Comparison of ENCODE assay signal across 10 cellular contexts in genomic region chr2:174610243-174610995, GRCh38. TPM values are rescaled to one million over a fixed set of nuclear protein-coding genes. Genes with fewer than 3 reads are reported as not detected.
DNase-seq lines count a peak whose midpoint lies in the region; ATAC-seq and TF ChIP-seq lines count a peak whose summit lies in the region.
"Had no signal": no experiment of that assay in that cellular context is flagged by ENCODE, and none has a peak within 500 bp of the region (broad histone marks: within the 10 kb centered on the region; RNA-seq: fewer than 3 reads in every experiment).

No MANE protein-coding gene starts in this region.

- no peak for TF ChIP-seq POLR2A in gastroesophageal sphincter (IDR thresholded peaks at IDR 0.05)

- no peak for TF ChIP-seq EP300 in gastroesophageal sphincter (IDR thresholded peaks at IDR 0.05)

- 61 to 71% methylated on average over 4 to 7 of the region's 7 CpGs for WGBS in gastroesophageal sphincter (ENCODE audit: low coverage in 1 of 2), 2 donors

- no peak overlapping the region for H3K27ac ChIP-seq in gastroesophageal sphincter

- ATAC-seq in GM21381 (IDR thresholded peaks at IDR 0.05; ENCODE audit: unreplicated experiment): peak; percentile 30
- no peak for ATAC-seq in gastroesophageal sphincter

- H3K9me3 ChIP-seq in gastroesophageal sphincter: no peaks in the 10 kb centered on the region

- no peaks in the 10 kb centered on the region for H3K27me3 ChIP-seq in gastroesophageal sphincter

- peaks cover 8 to 70% (median 14%) of the 10 kb centered on the region in 3 donors for H3K4me1 ChIP-seq in gastroesophageal sphincter

- DNase-seq in AG10803 (ENCODE audit: low read depth) (peak; percentile 88), SKM-1 (lab: John Stamatoyannopoulos, UW; ENCODE audit: unreplicated experiment) (peak; percentile 94), glomerular visceral epithelial cell (ENCODE audit: extremely low spot score) (peak; percentile 45), NCI-H2227 (lab: John Stamatoyannopoulos, UW; ENCODE audit: unreplicated experiment) (no peak), DMS153 treated with DMSO at 0.1 percent for 48 hours (lab: John Stamatoyannopoulos, UW; ENCODE audit: unreplicated experiment) (no peak), NCI-H1694 treated with DMSO at 0.1 percent for 48 hours (lab: John Stamatoyannopoulos, UW) (no peak)
- DNase-seq: effector CD8-positive, alpha-beta T cell; NCI-H510A treated with DMSO at 0.1 percent for 48 hours had no signal

- H3K36me3 ChIP-seq in gastroesophageal sphincter: no peaks in the 10 kb centered on the region

- H3K4me3 ChIP-seq in AG10803 (ENCODE audit: low read length) (no peak overlapping the region), gastroesophageal sphincter (no peak overlapping the region)

- TF ChIP-seq CTCF in AG10803 (conservative IDR thresholded peaks at IDR 0.05; ENCODE audit: low read length): no peak
- TF ChIP-seq CTCF in gastroesophageal sphincter (IDR thresholded peaks at IDR 0.05): no peak

RNA-seq across cellular contexts. Expression of gene WIPF1, which starts 12.8 kb away (rescaled TPM):
- total RNA-seq in gastroesophageal sphincter: 10 to 100 TPM; 32.2 to 50.4 (median 44.2) TPM

Comparison
In these comparisons a context has a peak if more than half of its experiments do, and no peak if none do; other contexts are left out.
1. DNase-seq: peak in AG10803 (single experiment), SKM-1 (single experiment) and glomerular visceral epithelial cell (single experiment); none in NCI-H2227 (single experiment), DMS153 treated with DMSO at 0.1 percent for 48 hours (single experiment) and NCI-H1694 treated with DMSO at 0.1 percent for 48 hours (single experiment).